11 cellular contexts compared by ENCODE assay signal in the genomic region with DNA sequence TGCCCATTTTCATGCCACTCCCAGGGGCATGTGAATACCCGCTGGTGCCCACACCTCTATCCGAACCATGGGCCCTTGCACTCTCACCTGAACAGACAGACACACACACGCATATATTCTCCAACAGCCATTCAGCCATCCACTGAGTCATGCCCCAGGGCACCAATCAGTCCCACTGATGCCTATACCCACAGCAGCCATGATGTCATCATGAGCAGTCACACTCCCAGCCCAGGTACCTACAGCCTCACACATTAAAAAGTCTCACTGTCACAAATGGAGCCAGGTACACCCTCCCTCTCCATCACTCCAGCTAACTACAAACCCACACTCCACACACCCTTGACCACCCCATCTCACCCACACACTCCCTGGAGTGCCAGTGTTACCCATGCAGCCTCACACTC. TPM values are rescaled to one million over a fixed set of nuclear protein-coding genes. Genes with fewer than 3 reads are reported as not detected.
DNase-seq lines count a peak whose midpoint lies in the region; ATAC-seq and TF ChIP-seq lines count a peak whose summit lies in the region.
"Had no signal": no experiment of that assay in that cellular context is flagged by ENCODE, and none has a peak within 500 bp of the region (broad histone marks: within the 10 kb centered on the region; RNA-seq: fewer than 3 reads in every experiment).

No MANE protein-coding gene starts in this region.

- H3K27me3 ChIP-seq in CD4-positive, CD25-positive, alpha-beta regulatory T cell (ENCODE audit: control insufficient read depth, insufficient read depth, low read length), result no peaks in the 10 kb centered on the region
- no peaks in the 10 kb centered on the region for H3K27me3 ChIP-seq in hepatocyte
- H3K27me3 ChIP-seq: esophagus muscularis mucosa had no signal

- H3K4me2 ChIP-seq in hepatocyte, result no peak overlapping the region
- H3K4me2 ChIP-seq: KMS-11 had no signal

- H3K9me3 ChIP-seq in CD4-positive, CD25-positive, alpha-beta regulatory T cell (ENCODE audit: control insufficient read depth in 2 of 2, low read length in 2 of 2), result no peaks in the 10 kb centered on the region
- H3K9me3 ChIP-seq in T-helper 17 cell (ENCODE audit: control insufficient read depth, low read length, poor library complexity, severe bottlenecking), result no peaks in the 10 kb centered on the region
- H3K9me3 ChIP-seq in hepatocyte (ENCODE audit: low read depth), result no peaks in the 10 kb centered on the region
- H3K9me3 ChIP-seq: esophagus muscularis mucosa had no signal

- no peaks in the 10 kb centered on the region for H3K79me2 ChIP-seq in hepatocyte

- no peak for DNase-seq in CD4-positive, CD25-positive, alpha-beta regulatory T cell
- DNase-seq in T-helper 17 cell, result no peak
- DNase-seq in activated naive CD4-positive, alpha-beta T cell treated with anti-CD3 and anti-CD28 coated beads, Interleukin-2, amount 50 U/mL, for 72 hours (ENCODE audit: low spot score in 2 of 2), result no peak
- no peak for DNase-seq in neural crest cell (ENCODE audit: low read depth, low spot score)
- DNase-seq in amygdala (lab: John Stamatoyannopoulos, UW), result no peak
- no peak for DNase-seq in NCI-H1048 (lab: John Stamatoyannopoulos, UW)
- DNase-seq in hepatocyte (ENCODE audit: low spot score), result no peak
- DNase-seq: activated B cell treated with CpG ODN at 0.5 μM for 24 hours had no signal

- no peaks in the 10 kb centered on the region for H3K9me3 Mint-ChIP-seq in CD4-positive, CD25-positive, alpha-beta regulatory T cell
- no peaks in the 10 kb centered on the region for H3K9me3 Mint-ChIP-seq in activated naive CD4-positive, alpha-beta T cell treated with anti-CD3 and anti-CD28 coated beads, Interleukin-2, amount 50 U/mL, for 72 hours
- H3K9me3 Mint-ChIP-seq in neural crest cell, result no peaks in the 10 kb centered on the region
- H3K9me3 Mint-ChIP-seq: activated B cell treated with CpG ODN at 0.5 μM for 24 hours had no signal

- H3K36me3 ChIP-seq in CD4-positive, CD25-positive, alpha-beta regulatory T cell (ENCODE audit: control insufficient read depth, insufficient read depth, low read length), result peaks cover 69% of the 10 kb centered on the region
- no peaks in the 10 kb centered on the region for H3K36me3 ChIP-seq in hepatocyte (replicated peaks; ENCODE audit: insufficient read depth, low read depth)

- peak overlapping the region in 3 of 4 donors; percentile 70 to 81 (median 72) for H3K4me3 Mint-ChIP-seq in CD4-positive, CD25-positive, alpha-beta regulatory T cell
- H3K4me3 Mint-ChIP-seq in T-helper 17 cell (peak overlapping the region; percentile 80), neural crest cell (no peak overlapping the region)
- H3K4me3 Mint-ChIP-seq: activated B cell treated with CpG ODN at 0.5 μM for 24 hours had no signal

- 92% methylated on average over 3 of the region's 3 CpGs for WGBS in hepatocyte (ENCODE audit: low lambda C conversion rate, missing lambda C conversion rate)

- H2AFZ ChIP-seq in hepatocyte, result no peak overlapping the region

- H3K4me1 Mint-ChIP-seq in CD4-positive, CD25-positive, alpha-beta regulatory T cell, result peaks cover 13 to 93% (median 60%) of the 10 kb centered on the region in 4 donors
- H3K4me1 Mint-ChIP-seq in T-helper 17 cell (peaks cover 73% of the 10 kb centered on the region), neural crest cell (peaks cover 6% of the 10 kb centered on the region)

- no peak overlapping the region for H3K4me3 ChIP-seq in CD4-positive, CD25-positive, alpha-beta regulatory T cell (ENCODE audit: low read depth, low read length)
- H3K4me3 ChIP-seq in hepatocyte, result no peak overlapping the region
- H3K4me3 ChIP-seq: esophagus muscularis mucosa had no signal

- peak overlapping the region; percentile 59 for H3K27ac ChIP-seq in CD4-positive, CD25-positive, alpha-beta regulatory T cell (ENCODE audit: insufficient read depth, low read length, poor library complexity, severe bottlenecking)
- H3K27ac ChIP-seq in hepatocyte, result no peak overlapping the region
- H3K27ac ChIP-seq: esophagus muscularis mucosa, KMS-11 had no signal

- H3K27me3 Mint-ChIP-seq in CD4-positive, CD25-positive, alpha-beta regulatory T cell, result no peaks in the 10 kb centered on the region
- no peaks in the 10 kb centered on the region for H3K27me3 Mint-ChIP-seq in T-helper 17 cell
- no peaks in the 10 kb centered on the region for H3K27me3 Mint-ChIP-seq in neural crest cell (ENCODE audit: low read depth)
- H3K27me3 Mint-ChIP-seq: activated B cell treated with CpG ODN at 0.5 μM for 24 hours had no signal

- H3K27ac Mint-ChIP-seq in CD4-positive, CD25-positive, alpha-beta regulatory T cell, result peak overlapping the region in 2 of 3 donors; percentile 93 to 94
- peak overlapping the region; percentile 92 for H3K27ac Mint-ChIP-seq in T-helper 17 cell
- peak overlapping the region; percentile 35 to 66 for H3K27ac Mint-ChIP-seq in activated naive CD4-positive, alpha-beta T cell treated with anti-CD3 and anti-CD28 coated beads, Interleukin-2, amount 50 U/mL, for 72 hours
- peak overlapping the region; percentile 94 for H3K27ac Mint-ChIP-seq in neural crest cell (ENCODE audit: unreplicated experiment)

- TF ChIP-seq CTCF in neural crest cell (conservative IDR thresholded peaks at IDR 0.05) (no peak), hepatocyte (IDR thresholded peaks at IDR 0.05; ENCODE audit: poor library complexity) (no peak)

- no peaks in the 10 kb centered on the region for H3K9me2 ChIP-seq in hepatocyte (replicated peaks; ENCODE audit: insufficient read depth)

- peaks cover 91% of the 10 kb centered on the region for H3K4me1 ChIP-seq in CD4-positive, CD25-positive, alpha-beta regulatory T cell (ENCODE audit: control insufficient read depth, insufficient read depth, low read length, poor library complexity, severe bottlenecking)
- peaks cover 13% of the 10 kb centered on the region for H3K4me1 ChIP-seq in hepatocyte (ENCODE audit: insufficient read depth)

- peak; percentile 66 to 75 for ATAC-seq in CD4-positive, CD25-positive, alpha-beta regulatory T cell (ENCODE audit: low read depth in 2 of 2)
- ATAC-seq in T-helper 17 cell (peak; percentile 24), HG03432 (IDR thresholded peaks at IDR 0.05; ENCODE audit: unreplicated experiment) (no peak)
- ATAC-seq in activated naive CD4-positive, alpha-beta T cell treated with anti-CD3 and anti-CD28 coated beads, Interleukin-2, amount 50 U/mL, for 72 hours, result peak; percentile 29 to 83

- peaks cover 35% of the 10 kb centered on the region for H3K36me3 Mint-ChIP-seq in CD4-positive, CD25-positive, alpha-beta regulatory T cell
- peaks cover 11% of the 10 kb centered on the region for H3K36me3 Mint-ChIP-seq in T-helper 17 cell (ENCODE audit: low read depth)
- peaks cover 8 to 16% of the 10 kb centered on the region in 2 donors for H3K36me3 Mint-ChIP-seq in activated naive CD4-positive, alpha-beta T cell treated with anti-CD3 and anti-CD28 coated beads, Interleukin-2, amount 50 U/mL, for 72 hours
- no peaks in the 10 kb centered on the region for H3K36me3 Mint-ChIP-seq in neural crest cell (ENCODE audit: low read depth)

- H4K20me1 ChIP-seq in hepatocyte (ENCODE audit: insufficient read depth, poor library complexity, severe bottlenecking), result no peaks in the 10 kb centered on the region

RNA-seq across cellular contexts. Expression of a gene that starts 12.2 kb away (rescaled TPM):
- 167 TPM for total RNA-seq in CD4-positive, CD25-positive, alpha-beta regulatory T cell
- polyA plus RNA-seq in CD4-positive, CD25-positive, alpha-beta regulatory T cell, result 100 to 1,000 TPM; 226 to 339 (median 294) TPM
- total RNA-seq in T-helper 17 cell (100 to 1,000 TPM; 119 to 124 TPM), neural crest cell (not detected in 2 replicates), hepatocyte (10.1 and 13.6 TPM in 2 replicates)
- 100 to 1,000 TPM in 1 of 2 donors, 10 to 100 TPM in 1; 54.5 to 126 TPM for total RNA-seq in activated naive CD4-positive, alpha-beta T cell treated with anti-CD3 and anti-CD28 coated beads, Interleukin-2, amount 50 U/mL, for 72 hours
- polyA plus RNA-seq in hepatocyte, result 43.4 and 45.5 TPM in 2 replicates

RNA-seq across cellular contexts. Expression of a gene that starts 41.5 kb away (rescaled TPM):
- 0.52 TPM for total RNA-seq in CD4-positive, CD25-positive, alpha-beta regulatory T cell
- polyA plus RNA-seq in CD4-positive, CD25-positive, alpha-beta regulatory T cell, result under 1 TPM in 2 of 4 donors, not detected in 2; 0.05 to 0.20 TPM
- total RNA-seq in T-helper 17 cell (under 1 TPM; 0.31 to 0.37 TPM), neural crest cell (0.12 and 0.20 TPM in 2 replicates), hepatocyte (not detected in 2 replicates)
- total RNA-seq in activated naive CD4-positive, alpha-beta T cell treated with anti-CD3 and anti-CD28 coated beads, Interleukin-2, amount 50 U/mL, for 72 hours, result under 1 TPM; 0.45 to 0.68 TPM
- 0.21 TPM in 1 of 2 replicates, not detected in the other for polyA plus RNA-seq in hepatocyte
- total RNA-seq: activated B cell treated with CpG ODN at 0.5 μM for 24 hours had no signal
